10 cellular contexts compared by ENCODE assay signal in genomic region chr1:150763631-150764223, GRCh38. TPM values are rescaled to one million over a fixed set of nuclear protein-coding genes. Genes with fewer than 3 reads are reported as not detected.
DNase-seq lines count a peak whose midpoint lies in the region; ATAC-seq, FAIRE-seq and TF ChIP-seq lines count a peak whose summit lies in the region.
"Had no signal": no experiment of that assay in that cellular context is flagged by ENCODE, and none has a peak within 500 bp of the region (broad histone marks: within the 10 kb centered on the region; RNA-seq: fewer than 3 reads in every experiment).

No MANE protein-coding gene starts in this region.

- no peaks in the 10 kb centered on the region for H3K9me3 ChIP-seq in right lobe of liver
- H3K9me3 ChIP-seq in HepG2 (ENCODE audit: low read length): peaks cover 6% of the 10 kb centered on the region; the same call in 1 of the 2 replicates
- H3K9me3 ChIP-seq in SU-DHL-6 (ENCODE audit: insufficient read depth, low read length): no peaks in the 10 kb centered on the region
- H3K9me3 ChIP-seq in upper lobe of left lung: no peaks in the 10 kb centered on the region
- H3K9me3 ChIP-seq in neural progenitor cell (ENCODE audit: low read depth): no peaks in the 10 kb centered on the region

- no peak for TF ChIP-seq POLR2A in right lobe of liver (IDR thresholded peaks at IDR 0.05)
- no peak for TF ChIP-seq POLR2A in HepG2 (IDR thresholded peaks at IDR 0.05; ENCODE audit: insufficient read depth in 1 of 2, low read depth in 2 of 2, low read length in 2 of 2)
- TF ChIP-seq POLR2A in upper lobe of left lung (IDR thresholded peaks at IDR 0.05): no peak

- H3K4me1 Mint-ChIP-seq in neural progenitor cell: peaks cover 4% of the 10 kb centered on the region

- TF ChIP-seq EP300 in HepG2 (IDR thresholded peaks at IDR 0.05; ENCODE audit: low read depth in 2 of 2, low read length in 2 of 2) (no peak), HepG2 (CRISPR knock-in tag; IDR thresholded peaks at IDR 0.05; ENCODE audit: borderline replicate concordance) (no peak), upper lobe of left lung (IDR thresholded peaks at IDR 0.05) (no peak)

- no peaks in the 10 kb centered on the region for H3K27me3 ChIP-seq in right lobe of liver
- H3K27me3 ChIP-seq in HepG2 (ENCODE audit: control insufficient read depth in 1 of 2, insufficient read depth in 2 of 2, low read length in 2 of 2): no peaks in the 10 kb centered on the region
- H3K27me3 ChIP-seq in SU-DHL-6 (ENCODE audit: low read length): no peaks in the 10 kb centered on the region
- H3K27me3 ChIP-seq in upper lobe of left lung: no peaks in the 10 kb centered on the region
- no peaks in the 10 kb centered on the region for H3K27me3 ChIP-seq in neural progenitor cell

- H3K36me3 ChIP-seq in right lobe of liver (no peaks in the 10 kb centered on the region), HepG2 (replicated peaks in 1 of 2; ENCODE audit: control insufficient read depth in 1 of 2, insufficient read depth in 2 of 2, low read length in 2 of 2) (no peaks in the 10 kb centered on the region), SU-DHL-6 (ENCODE audit: low read length) (peaks cover 14% of the 10 kb centered on the region; the same call in 1 of the 2 replicates), upper lobe of left lung (no peaks in the 10 kb centered on the region), neural progenitor cell (no peaks in the 10 kb centered on the region)

- no peak for FAIRE-seq in HepG2 (lab: Jason Lieb, UNC)

- DNase-seq in right lobe of liver (no peak), HepG2 (ENCODE audit: low spot score) (no peak), fibroblast of villous mesenchyme (ENCODE audit: low read depth) (peak; percentile 64), upper lobe of left lung (no peak), NCI-H524 (lab: John Stamatoyannopoulos, UW) (no peak), neural progenitor cell (ENCODE audit: low spot score) (no peak), NCI-H1092 treated with DMSO at 0.1 percent for 48 hours (lab: John Stamatoyannopoulos, UW) (no peak)
- DNase-seq: COR-L47 had no signal

- in situ Hi-C loops in HepG2 (cut with HindIII; ENCODE audit: extremely low pct_ligation_motif_present, low pct_unique_long_range_greater_than_20kb): no loop called here

- H3K36me3 Mint-ChIP-seq in neural progenitor cell: peaks cover 3% of the 10 kb centered on the region

- ATAC-seq in right lobe of liver: peak in 2 of 4 donors; percentile 12 to 35
- ATAC-seq in HepG2: no peak
- ATAC-seq in upper lobe of left lung (ENCODE audit: low FRiP score in 2 of 2): peak in 1 of 2 donors; percentile 22

- no peaks in the 10 kb centered on the region for H3K9me2 ChIP-seq in SU-DHL-6 (replicated peaks; ENCODE audit: insufficient read depth, low read length)

- CTCF ChIA-PET in HepG2 (lab: Yijun Ruan, JAX; ENCODE audit: low intra/inter-chr PET ratio, low total read pairs): no interaction called here

- H3K27me3 Mint-ChIP-seq in neural progenitor cell (ENCODE audit: insufficient read depth, low read depth): no peaks in the 10 kb centered on the region

- POLR2A ChIA-PET in HepG2 (lab: Yijun Ruan, JAX): no interaction called here

- intact Hi-C loops in right lobe of liver (cut with DNase I): no loop called here
- intact Hi-C loops in HepG2 (cut with micrococcal nuclease; ENCODE audit: unreplicated experiment): loop anchor here (10.0 kb wide), 1 partner anchor 49 kb away; no protein-coding TSS in a partner anchor

- H3K9ac ChIP-seq in HepG2 (ENCODE audit: insufficient read depth, low read depth, low read length) (no peak overlapping the region), SU-DHL-6 (ENCODE audit: low read length) (peak overlapping the region; percentile 19; the same call in 1 of the 2 replicates), neural progenitor cell (no peak overlapping the region)

- peaks cover 8% of the 10 kb centered on the region for H3K9me3 Mint-ChIP-seq in neural progenitor cell

- TF ChIP-seq CTCF in right lobe of liver (IDR thresholded peaks at IDR 0.05) (no peak), HepG2 (CRISPR knock-in tag; IDR thresholded peaks at IDR 0.05) (no peak), SU-DHL-6 (IDR thresholded peaks at IDR 0.05; ENCODE audit: insufficient read depth, low read length, poor library complexity, severe bottlenecking) (no peak), fibroblast of villous mesenchyme (IDR thresholded peaks at IDR 0.05; ENCODE audit: insufficient read depth, low read depth, low read length) (no peak), upper lobe of left lung (IDR thresholded peaks at IDR 0.05) (no peak), neural progenitor cell (IDR thresholded peaks at IDR 0.05) (no peak)

- H3K4me1 ChIP-seq in right lobe of liver: peaks cover 0 to 6% (median 3%) of the 10 kb centered on the region in 4 donors
- peaks cover 25% of the 10 kb centered on the region for H3K4me1 ChIP-seq in HepG2 (ENCODE audit: insufficient read depth, low read length)
- H3K4me1 ChIP-seq in upper lobe of left lung: peaks cover 7 to 27% (median 21%) of the 10 kb centered on the region in 4 donors
- no peaks in the 10 kb centered on the region for H3K4me1 ChIP-seq in neural progenitor cell

- H4K20me1 ChIP-seq in HepG2 (ENCODE audit: insufficient read depth, low read length): no peaks in the 10 kb centered on the region
- H4K20me1 ChIP-seq in SU-DHL-6 (ENCODE audit: low read depth, low read length): no peaks in the 10 kb centered on the region
- H4K20me1 ChIP-seq in neural progenitor cell (ENCODE audit: low read depth): no peaks in the 10 kb centered on the region

- no peak overlapping the region for H3K4me2 ChIP-seq in HepG2 (ENCODE audit: low read depth, low read length)
- peak overlapping the region; percentile 89 for H3K4me2 ChIP-seq in SU-DHL-6 (ENCODE audit: low read depth, low read length, poor library complexity, severe bottlenecking)
- no peak overlapping the region for H3K4me2 ChIP-seq in neural progenitor cell

- H3K27ac Mint-ChIP-seq in neural progenitor cell: no peak overlapping the region

- TF ChIP-seq RAD21 in HepG2 (CRISPR knock-in tag; IDR thresholded peaks at IDR 0.05): no peak

- BruUV-seq in HepG2 (replicated peaks; lab: Mats Ljungman, UMichigan): no TSS peak

- peak overlapping the region; percentile 7 to 46 (median 37) for H3K4me3 ChIP-seq in right lobe of liver
- H3K4me3 ChIP-seq in HepG2 (replicated peaks in 1 of 3; ENCODE audit: insufficient read depth in 1 of 3, low read depth in 2 of 3, low read length in 3 of 3): no peak overlapping the region
- peak overlapping the region; percentile 88 for H3K4me3 ChIP-seq in SU-DHL-6 (ENCODE audit: insufficient read depth, low read length, poor library complexity, severe bottlenecking)
- H3K4me3 ChIP-seq in fibroblast of villous mesenchyme (ENCODE audit: low read depth, low read length): no peak overlapping the region
- H3K4me3 ChIP-seq in upper lobe of left lung: peak overlapping the region in 3 of 4 donors; percentile 31 to 48 (median 42)
- H3K4me3 ChIP-seq in neural progenitor cell: no peak overlapping the region

- no peak overlapping the region for H3K4me3 Mint-ChIP-seq in neural progenitor cell

- peaks cover 8% of the 10 kb centered on the region; the same call in 1 of the 2 replicates for H3F3A ChIP-seq in SU-DHL-6 (ENCODE audit: insufficient read depth)
- H3F3A ChIP-seq in neural progenitor cell (ENCODE audit: low read depth): no peaks in the 10 kb centered on the region

- H3K79me2 ChIP-seq in HepG2 (ENCODE audit: insufficient read depth, low read length) (no peaks in the 10 kb centered on the region), SU-DHL-6 (ENCODE audit: insufficient read depth, low read length) (peaks cover 66% of the 10 kb centered on the region), neural progenitor cell (ENCODE audit: low read depth) (no peaks in the 10 kb centered on the region)

- H3K27ac ChIP-seq in right lobe of liver (peak overlapping the region in 2 of 3 donors; percentile 71 to 86), HepG2 (ENCODE audit: extremely low read length, insufficient read depth, low read length) (no peak overlapping the region), SU-DHL-6 (ENCODE audit: low read depth, low read length) (peak overlapping the region; percentile 53), upper lobe of left lung (peak overlapping the region; percentile 58 to 87 (median 84)), neural progenitor cell (no peak overlapping the region)

- no peak overlapping the region for H2AFZ ChIP-seq in HepG2 (ENCODE audit: low read length)
- H2AFZ ChIP-seq in SU-DHL-6 (ENCODE audit: low read depth, low read length, severe bottlenecking): no peak overlapping the region
- H2AFZ ChIP-seq in neural progenitor cell (replicated peaks): no peak overlapping the region

- WGBS in right lobe of liver (ENCODE audit: insufficient coverage, low coverage, low lambda C conversion rate, missing lambda C conversion rate): 93% methylated on average over 3 of the region's 3 CpGs
- 86% methylated on average over 3 of the region's 3 CpGs for WGBS in HepG2 (ENCODE audit: low lambda C conversion rate)
- 62 to 77% methylated on average over 3 of the region's 3 CpGs for WGBS in upper lobe of left lung, 2 donors

RNA-seq across cellular contexts. Expression of gene CTSS, which starts 1.9 kb away (rescaled TPM):
- total RNA-seq in right lobe of liver: 100 to 1,000 TPM in 1 of 6 experiments, 10 to 100 TPM in 5; 23.9 to 195 (median 61.4) TPM
- 1.0 and 1.3 TPM in 2 replicates for total RNA-seq in HepG2 (2016; rRNA removed; fragmentation: Illumina TruSeq; extraction: Trizol)
- 0.71 TPM in 1 of 2 replicates, not detected in the other for total RNA-seq in HepG2 (2016; cell fraction: cytosol; rRNA removed; fragmentation: Illumina TruSeq; extraction: Trizol; ENCODE audit: low read depth)
- 0.40 and 1.4 TPM in 2 replicates for total RNA-seq in HepG2 (2016; cell fraction: insoluble cytoplasmic fraction; rRNA removed; fragmentation: Illumina TruSeq; extraction: Trizol)
- 0.24 and 0.31 TPM in 2 replicates for total RNA-seq in HepG2 (2016; cell fraction: membrane; rRNA removed; fragmentation: Illumina TruSeq; extraction: Trizol)
- 2.0 and 2.3 TPM in 2 replicates for total RNA-seq in HepG2 (2016; cell fraction: nucleus; rRNA removed; fragmentation: Illumina TruSeq; extraction: Trizol)
- 0.33 and 0.59 TPM in 2 replicates for polyA plus RNA-seq in HepG2 (2011; rRNA removed)
- 0.28 and 1.2 TPM in 2 replicates for polyA plus RNA-seq in HepG2 (2011; cell fraction: cytosol; rRNA removed)
- 0.23 and 0.31 TPM in 2 replicates for polyA plus RNA-seq in HepG2 (2011; cell fraction: nucleus; rRNA removed)
- polyA plus RNA-seq in HepG2 (2012): 1.1 and 1.5 TPM in 2 replicates
- polyA plus RNA-seq in HepG2 (2016; cell fraction: cytosol; fragmentation: Illumina TruSeq; extraction: Trizol; ENCODE audit: low read depth): 0.10 and 0.24 TPM in 2 replicates
- polyA plus RNA-seq in HepG2 (2016; cell fraction: insoluble cytoplasmic fraction; fragmentation: Illumina TruSeq; extraction: Trizol; ENCODE audit: low read depth): 0.42 and 0.67 TPM in 2 replicates
- 0.13 and 0.36 TPM in 2 replicates for polyA plus RNA-seq in HepG2 (2016; cell fraction: membrane; fragmentation: Illumina TruSeq; extraction: Trizol; ENCODE audit: low read depth)
- polyA plus RNA-seq in HepG2 (2016; cell fraction: nucleus; fragmentation: Illumina TruSeq; extraction: Trizol; ENCODE audit: insufficient read depth, low read depth): 1.5 and 1.7 TPM in 2 replicates
- polyA minus RNA-seq in HepG2 (2011; rRNA and poly(A)+ RNA removed; ENCODE audit: low replicate concordance): 0.44 TPM in 1 of 2 replicates, not detected in the other
- polyA minus RNA-seq in HepG2 (2011; cell fraction: cytosol; rRNA and poly(A)+ RNA removed): 0.99 TPM in 1 of 2 replicates, not detected in the other
- 0.25 and 0.77 TPM in 2 replicates for polyA minus RNA-seq in HepG2 (2011; cell fraction: nucleus; rRNA and poly(A)+ RNA removed)
- total RNA-seq in fibroblast of villous mesenchyme: 4.7 and 7.4 TPM in 2 replicates
- total RNA-seq in upper lobe of left lung: 100 to 1,000 TPM; 153 to 625 (median 455) TPM
- total RNA-seq in neural progenitor cell (ENCODE audit: low replicate concordance): 0.06 TPM in 1 of 2 replicates, not detected in the other

RNA-seq across cellular contexts. Expression of gene HORMAD1, which starts 43.0 kb away (rescaled TPM):
- total RNA-seq in right lobe of liver (under 1 TPM in 3 of 6 experiments, not detected in 3; 0.22 to 0.47 (median 0.25) TPM), HepG2 (2016; rRNA removed; fragmentation: Illumina TruSeq; extraction: Trizol) (not detected in 2 replicates), fibroblast of villous mesenchyme (0.43 and 1.3 TPM in 2 replicates), upper lobe of left lung (1 to 10 TPM in 2 of 6 donors, under 1 TPM in 1, not detected in 3; 0.54 to 3.0 (median 2.6) TPM), neural progenitor cell (ENCODE audit: low replicate concordance) (not detected in 2 replicates)
- total RNA-seq in HepG2 (2016; cell fraction: cytosol; rRNA removed; fragmentation: Illumina TruSeq; extraction: Trizol; ENCODE audit: low read depth): not detected in 2 replicates
- total RNA-seq in HepG2 (2016; cell fraction: insoluble cytoplasmic fraction; rRNA removed; fragmentation: Illumina TruSeq; extraction: Trizol): not detected in 2 replicates
- not detected in 2 replicates for total RNA-seq in HepG2 (2016; cell fraction: membrane; rRNA removed; fragmentation: Illumina TruSeq; extraction: Trizol)
- total RNA-seq in HepG2 (2016; cell fraction: nucleus; rRNA removed; fragmentation: Illumina TruSeq; extraction: Trizol): not detected in 2 replicates
- not detected in 2 replicates for polyA plus RNA-seq in HepG2 (2011; rRNA removed)
- not detected in 2 replicates for polyA plus RNA-seq in HepG2 (2011; cell fraction: cytosol; rRNA removed)
- not detected in 2 replicates for polyA plus RNA-seq in HepG2 (2011; cell fraction: nucleus; rRNA removed)
- not detected in 2 replicates for polyA plus RNA-seq in HepG2 (2012)
- not detected in 2 replicates for polyA plus RNA-seq in HepG2 (2016; cell fraction: cytosol; fragmentation: Illumina TruSeq; extraction: Trizol; ENCODE audit: low read depth)
- not detected in 2 replicates for polyA plus RNA-seq in HepG2 (2016; cell fraction: insoluble cytoplasmic fraction; fragmentation: Illumina TruSeq; extraction: Trizol; ENCODE audit: low read depth)
- not detected in 2 replicates for polyA plus RNA-seq in HepG2 (2016; cell fraction: membrane; fragmentation: Illumina TruSeq; extraction: Trizol; ENCODE audit: low read depth)
- not detected in 2 replicates for polyA plus RNA-seq in HepG2 (2016; cell fraction: nucleus; fragmentation: Illumina TruSeq; extraction: Trizol; ENCODE audit: insufficient read depth, low read depth)
- polyA minus RNA-seq in HepG2 (2011; rRNA and poly(A)+ RNA removed; ENCODE audit: low replicate concordance): 1.1 TPM in 1 of 2 replicates, not detected in the other
- not detected in 2 replicates for polyA minus RNA-seq in HepG2 (2011; cell fraction: cytosol; rRNA and poly(A)+ RNA removed)
- polyA minus RNA-seq in HepG2 (2011; cell fraction: nucleus; rRNA and poly(A)+ RNA removed): not detected in 2 replicates
- total RNA-seq: chondrocyte had no signal

RNA-seq across cellular contexts. Expression of gene CTSK, which starts 44.3 kb away (rescaled TPM):
- total RNA-seq in right lobe of liver (1 to 10 TPM; 1.5 to 3.8 (median 2.6) TPM), HepG2 (2016; rRNA removed; fragmentation: Illumina TruSeq; extraction: Trizol) (0.62 and 1.4 TPM in 2 replicates), fibroblast of villous mesenchyme (137 and 139 TPM in 2 replicates), upper lobe of left lung (10 to 100 TPM in 5 of 6 donors, 1 to 10 TPM in 1; 9.6 to 35.4 (median 19.8) TPM), neural progenitor cell (ENCODE audit: low replicate concordance) (3.9 and 6.7 TPM in 2 replicates)
- total RNA-seq in HepG2 (2016; cell fraction: cytosol; rRNA removed; fragmentation: Illumina TruSeq; extraction: Trizol; ENCODE audit: low read depth): 0.18 and 0.20 TPM in 2 replicates
- 0.13 and 1.1 TPM in 2 replicates for total RNA-seq in HepG2 (2016; cell fraction: insoluble cytoplasmic fraction; rRNA removed; fragmentation: Illumina TruSeq; extraction: Trizol)
- total RNA-seq in HepG2 (2016; cell fraction: membrane; rRNA removed; fragmentation: Illumina TruSeq; extraction: Trizol): 0.17 and 0.34 TPM in 2 replicates
- total RNA-seq in HepG2 (2016; cell fraction: nucleus; rRNA removed; fragmentation: Illumina TruSeq; extraction: Trizol): 2.4 and 2.9 TPM in 2 replicates
- polyA plus RNA-seq in HepG2 (2011; rRNA removed): 6.2 and 6.3 TPM in 2 replicates
- 0.95 and 1.6 TPM in 2 replicates for polyA plus RNA-seq in HepG2 (2011; cell fraction: cytosol; rRNA removed)
- polyA plus RNA-seq in HepG2 (2011; cell fraction: nucleus; rRNA removed): 20.4 and 28.6 TPM in 2 replicates
- 3.1 and 4.4 TPM in 2 replicates for polyA plus RNA-seq in HepG2 (2012)
- 0.06 TPM in 1 of 2 replicates, not detected in the other for polyA plus RNA-seq in HepG2 (2016; cell fraction: cytosol; fragmentation: Illumina TruSeq; extraction: Trizol; ENCODE audit: low read depth)
- 0.39 and 0.47 TPM in 2 replicates for polyA plus RNA-seq in HepG2 (2016; cell fraction: insoluble cytoplasmic fraction; fragmentation: Illumina TruSeq; extraction: Trizol; ENCODE audit: low read depth)
- polyA plus RNA-seq in HepG2 (2016; cell fraction: membrane; fragmentation: Illumina TruSeq; extraction: Trizol; ENCODE audit: low read depth): 0.14 and 0.43 TPM in 2 replicates
- polyA plus RNA-seq in HepG2 (2016; cell fraction: nucleus; fragmentation: Illumina TruSeq; extraction: Trizol; ENCODE audit: insufficient read depth, low read depth): 9.0 and 9.3 TPM in 2 replicates
- polyA minus RNA-seq in HepG2 (2011; rRNA and poly(A)+ RNA removed; ENCODE audit: low replicate concordance): 1.4 and 3.5 TPM in 2 replicates
- not detected in 2 replicates for polyA minus RNA-seq in HepG2 (2011; cell fraction: cytosol; rRNA and poly(A)+ RNA removed)
- polyA minus RNA-seq in HepG2 (2011; cell fraction: nucleus; rRNA and poly(A)+ RNA removed): 5.7 and 7.7 TPM in 2 replicates

Comparison
In these comparisons a context has a peak if more than half of its experiments do, and no peak if none do; other contexts are left out.
1. H3K27ac ChIP-seq: peak in right lobe of liver (2 of 3), SU-DHL-6 (single experiment) and upper lobe of left lung (4 of 4); none in HepG2 (single experiment) and neural progenitor cell (single experiment).
2. H3K4me3 ChIP-seq: peak in right lobe of liver (3 of 3), SU-DHL-6 (single experiment) and upper lobe of left lung (3 of 4); none in HepG2 (0 of 3), fibroblast of villous mesenchyme (single experiment) and neural progenitor cell (single experiment).